In the genomic region with DNA sequence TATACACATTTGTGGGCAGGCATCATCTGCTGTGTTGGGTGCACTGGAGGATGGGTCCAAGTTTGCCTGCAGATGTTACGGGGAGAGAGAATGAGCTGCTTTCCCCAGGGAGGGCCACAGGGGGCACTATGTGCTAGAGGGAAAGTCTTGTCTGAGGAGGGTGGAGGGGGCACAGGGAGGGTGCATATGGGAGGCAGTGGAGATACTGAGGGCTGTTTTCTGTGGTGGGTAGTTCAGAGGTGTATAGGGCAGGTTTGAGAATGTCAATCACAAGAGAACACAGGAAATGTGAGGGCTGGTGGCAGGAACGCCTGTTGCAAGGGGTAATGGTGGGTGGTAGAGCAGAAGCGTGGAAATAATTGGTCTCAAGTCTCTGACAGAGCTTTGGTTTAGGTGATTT, we compare ENCODE assay signal across 11 cellular contexts. TPM values are rescaled to one million over a fixed set of nuclear protein-coding genes. Genes with fewer than 3 reads are reported as not detected.
DNase-seq lines count a peak whose midpoint lies in the region; ATAC-seq and TF ChIP-seq lines count a peak whose summit lies in the region.
"Had no signal": no experiment of that assay in that cellular context is flagged by ENCODE, and none has a peak within 500 bp of the region (broad histone marks: within the 10 kb centered on the region; RNA-seq: fewer than 3 reads in every experiment).

No MANE protein-coding gene starts in this region.

- peaks cover 27% of the 10 kb centered on the region for H3K4me1 Mint-ChIP-seq in activated CD4-positive, alpha-beta T cell treated with anti-CD3 and anti-CD28 coated beads, Interleukin-2, amount 10 ng/mL, durations not matched to agents 7 days and 5 days

- no peak overlapping the region for H3K18ac ChIP-seq in neuronal stem cell (ENCODE audit: low read length)

- H3K9me3 ChIP-seq in neuronal stem cell (replicated peaks in 1 of 2; ENCODE audit: control insufficient read depth in 2 of 2, insufficient read depth in 1 of 2, low read depth in 1 of 2, low read length in 2 of 2), result no peaks in the 10 kb centered on the region

- CTCF ChIA-PET in activated CD4-positive, alpha-beta T cell treated with anti-CD3 and anti-CD28 coated beads, Interleukin-2, amount 10 ng/mL, durations not matched to agents 7 days and 5 days (lab: Charles Lee), result interaction anchor here (1.4 to 2.1 kb wide), 2 partner anchors 9 to 16 kb away, joined by 5 to 6 read pairs; no protein-coding TSS in a partner anchor

- H3K36me3 ChIP-seq in neuronal stem cell (replicated peaks in 1 of 2; ENCODE audit: control insufficient read depth in 2 of 2, insufficient read depth in 2 of 2, low read length in 2 of 2), result peaks cover 26 to 57% of the 10 kb centered on the region in 2 donors

- H4K8ac ChIP-seq in neuronal stem cell (ENCODE audit: low read depth, low read length), result no peak overlapping the region

- no peaks in the 10 kb centered on the region for H3K27me3 Mint-ChIP-seq in activated CD4-positive, alpha-beta T cell treated with anti-CD3 and anti-CD28 coated beads, Interleukin-2, amount 10 ng/mL, durations not matched to agents 7 days and 5 days

- H3K4me3 ChIP-seq in fibroblast of villous mesenchyme (ENCODE audit: low read depth, low read length), result no peak overlapping the region
- no peak overlapping the region for H3K4me3 ChIP-seq in neuronal stem cell (ENCODE audit: low read length in 2 of 2)

- no peak overlapping the region for H3K4me2 ChIP-seq in neuronal stem cell (ENCODE audit: insufficient read depth, low read length, poor library complexity, severe bottlenecking)

- H2BK12ac ChIP-seq in neuronal stem cell (ENCODE audit: low read length), result no peak overlapping the region

- no peak overlapping the region for H2AK5ac ChIP-seq in neuronal stem cell (ENCODE audit: low read depth, low read length)

- H3K4me3 Mint-ChIP-seq in activated CD4-positive, alpha-beta T cell treated with anti-CD3 and anti-CD28 coated beads, Interleukin-2, amount 10 ng/mL, durations not matched to agents 7 days and 5 days, result no peak overlapping the region

- no peak overlapping the region for H3K14ac ChIP-seq in neuronal stem cell (ENCODE audit: low read length)

- H3K23ac ChIP-seq in neuronal stem cell (ENCODE audit: low read depth, low read length, poor library complexity), result no peak overlapping the region

- H2BK5ac ChIP-seq in neuronal stem cell (ENCODE audit: low read length), result no peak overlapping the region

- H3K36me3 Mint-ChIP-seq in activated CD4-positive, alpha-beta T cell treated with anti-CD3 and anti-CD28 coated beads, Interleukin-2, amount 10 ng/mL, durations not matched to agents 7 days and 5 days (ENCODE audit: low read depth), result peaks cover 27% of the 10 kb centered on the region

- WGBS in neuronal stem cell (ENCODE audit: extremely low coverage in 2 of 2, insufficient read length in 2 of 2, insufficient replicate concordance in 1 of 2), 2 donors, result no CpG with 5 or more reads among the region's 3 CpGs

- no peak overlapping the region for H3K27ac Mint-ChIP-seq in activated CD4-positive, alpha-beta T cell treated with anti-CD3 and anti-CD28 coated beads, Interleukin-2, amount 10 ng/mL, durations not matched to agents 7 days and 5 days

- peaks cover 1 to 4% of the 10 kb centered on the region in 2 donors for H3K4me1 ChIP-seq in neuronal stem cell (ENCODE audit: control insufficient read depth in 2 of 2, insufficient read depth in 1 of 2, low read depth in 1 of 2, low read length in 2 of 2)

- H3K9me3 Mint-ChIP-seq in activated CD4-positive, alpha-beta T cell treated with anti-CD3 and anti-CD28 coated beads, Interleukin-2, amount 10 ng/mL, durations not matched to agents 7 days and 5 days, result no peaks in the 10 kb centered on the region

- no peak overlapping the region for H2BK15ac ChIP-seq in neuronal stem cell (ENCODE audit: low read length)

- no peak for ATAC-seq in GM19467 (IDR thresholded peaks at IDR 0.05; ENCODE audit: unreplicated experiment)

- TF ChIP-seq CTCF in fibroblast of villous mesenchyme (IDR thresholded peaks at IDR 0.05; ENCODE audit: insufficient read depth, low read depth, low read length), result peak; percentile 26

- H3K79me1 ChIP-seq in neuronal stem cell (ENCODE audit: low read depth, low read length), result no peaks in the 10 kb centered on the region

- DNase-seq in activated CD4-positive, alpha-beta T cell treated with anti-CD3 and anti-CD28 coated beads for 1 hour, result peak; percentile 22
- no peak for DNase-seq in activated CD4-positive, alpha-beta T cell treated with anti-CD3 and anti-CD28 coated beads, Interleukin-2, amount 10 ng/mL, durations not matched to agents 7 days and 5 days
- peak; percentile 80 for DNase-seq in activated CD8-positive, alpha-beta memory T cell treated with anti-CD3 and anti-CD28 coated beads, Interleukin-2, amount 50 U/mL, for 48 hours
- DNase-seq in fibroblast of villous mesenchyme (ENCODE audit: low read depth) (no peak), NCI-H2196 (lab: John Stamatoyannopoulos, UW; ENCODE audit: unreplicated experiment) (no peak), neuronal stem cell (ENCODE audit: low spot score) (no peak)
- peak; percentile 11 for DNase-seq in stimulated activated naive CD4-positive, alpha-beta T cell treated with Interleukin-2 at 50 U/mL for 16 hours (lab: John Stamatoyannopoulos, UW)
- DNase-seq: NCI-H1092, posterior cingulate gyrus had no signal

- H4K91ac ChIP-seq in neuronal stem cell (ENCODE audit: low read depth, low read length, poor library complexity), result no peak overlapping the region

- no peak overlapping the region for H3K4ac ChIP-seq in neuronal stem cell (ENCODE audit: low read length)

- no peak overlapping the region for H2BK120ac ChIP-seq in neuronal stem cell (ENCODE audit: low read depth, low read length)

- H3K9ac ChIP-seq in neuronal stem cell (ENCODE audit: low read depth, low read length, poor library complexity), result no peak overlapping the region

- no peaks in the 10 kb centered on the region for H3K27me3 ChIP-seq in neuronal stem cell (ENCODE audit: control insufficient read depth in 3 of 3, insufficient read depth in 3 of 3, low read depth in 1 of 3, low read length in 3 of 3)

- POLR2A ChIA-PET in activated CD4-positive, alpha-beta T cell treated with anti-CD3 and anti-CD28 coated beads, Interleukin-2, amount 10 ng/mL, durations not matched to agents 7 days and 5 days (lab: Charles Lee), result no interaction called here

- H3K27ac ChIP-seq in neuronal stem cell (replicated peaks; ENCODE audit: low read length), result no peak overlapping the region

- H2AFZ ChIP-seq in neuronal stem cell (ENCODE audit: low read length), result no peak overlapping the region

RNA-seq across cellular contexts. Expression of a gene that starts 7.7 kb away (rescaled TPM):
- total RNA-seq in activated CD4-positive, alpha-beta T cell treated with anti-CD3 and anti-CD28 coated beads, Interleukin-2, amount 10 ng/mL, durations not matched to agents 7 days and 5 days, result 10 to 100 TPM; 66.4 to 83.9 TPM
- total RNA-seq in fibroblast of villous mesenchyme, result 20.6 and 41.5 TPM in 2 replicates
- 149 TPM for polyA plus RNA-seq in neuronal stem cell (2013, experiment 1 of 2)
- 143 TPM for polyA plus RNA-seq in neuronal stem cell (2013, experiment 2 of 2)

RNA-seq across cellular contexts. Expression of a gene that starts 25.1 kb away (rescaled TPM):
- 10 to 100 TPM; 49.7 to 54.9 TPM for total RNA-seq in activated CD4-positive, alpha-beta T cell treated with anti-CD3 and anti-CD28 coated beads, Interleukin-2, amount 10 ng/mL, durations not matched to agents 7 days and 5 days
- total RNA-seq in fibroblast of villous mesenchyme, result 48.6 and 51.0 TPM in 2 replicates
- 19.8 TPM for polyA plus RNA-seq in neuronal stem cell (2013, experiment 1 of 2)
- 18.6 TPM for polyA plus RNA-seq in neuronal stem cell (2013, experiment 2 of 2)

RNA-seq across cellular contexts. Expression of a gene that starts 25.2 kb away (rescaled TPM):
- total RNA-seq in activated CD4-positive, alpha-beta T cell treated with anti-CD3 and anti-CD28 coated beads, Interleukin-2, amount 10 ng/mL, durations not matched to agents 7 days and 5 days, result 10 to 100 TPM; 22.6 to 23.9 TPM
- 32.5 and 32.8 TPM in 2 replicates for total RNA-seq in fibroblast of villous mesenchyme
- 61.0 TPM for polyA plus RNA-seq in neuronal stem cell (2013, experiment 1 of 2)
- polyA plus RNA-seq in neuronal stem cell (2013, experiment 2 of 2), result 61.2 TPM

RNA-seq across cellular contexts. Expression of a gene that starts 49.5 kb away (rescaled TPM):
- not detected for total RNA-seq in activated CD4-positive, alpha-beta T cell treated with anti-CD3 and anti-CD28 coated beads, Interleukin-2, amount 10 ng/mL, durations not matched to agents 7 days and 5 days
- 0.43 TPM in 1 of 2 replicates, not detected in the other for total RNA-seq in fibroblast of villous mesenchyme
- polyA plus RNA-seq in neuronal stem cell (2013, experiment 1 of 2), result not detected
- not detected for polyA plus RNA-seq in neuronal stem cell (2013, experiment 2 of 2)
- total RNA-seq: liver had no signal
- polyA plus RNA-seq: liver had no signal

RNA-seq across cellular contexts. Expression of a gene that starts 50.8 kb away (rescaled TPM):
- total RNA-seq in activated CD4-positive, alpha-beta T cell treated with anti-CD3 and anti-CD28 coated beads, Interleukin-2, amount 10 ng/mL, durations not matched to agents 7 days and 5 days, result not detected
- 0.32 TPM in 1 of 2 replicates, not detected in the other for total RNA-seq in fibroblast of villous mesenchyme
- polyA plus RNA-seq in neuronal stem cell (2013, experiment 1 of 2), result not detected
- not detected for polyA plus RNA-seq in neuronal stem cell (2013, experiment 2 of 2)
- total RNA-seq: liver had no signal
- polyA plus RNA-seq: liver had no signal

Comparison
In these comparisons a context has a peak if more than half of its experiments do, and no peak if none do; other contexts are left out.
1. DNase-seq: peak in activated CD4-positive, alpha-beta T cell treated with anti-CD3 and anti-CD28 coated beads for 1 hour (single experiment), activated CD8-positive, alpha-beta memory T cell treated with anti-CD3 and anti-CD28 coated beads, Interleukin-2, amount 50 U/mL, for 48 hours (single experiment) and stimulated activated naive CD4-positive, alpha-beta T cell treated with Interleukin-2 at 50 U/mL for 16 hours (single experiment); none in activated CD4-positive, alpha-beta T cell treated with anti-CD3 and anti-CD28 coated beads, Interleukin-2, amount 10 ng/mL, durations not matched to agents 7 days and 5 days (single experiment), fibroblast of villous mesenchyme (single experiment), NCI-H2196 (single experiment) and neuronal stem cell (single experiment).